Comparison of ENCODE assay signal across 2 cellular contexts in the genomic region with DNA sequence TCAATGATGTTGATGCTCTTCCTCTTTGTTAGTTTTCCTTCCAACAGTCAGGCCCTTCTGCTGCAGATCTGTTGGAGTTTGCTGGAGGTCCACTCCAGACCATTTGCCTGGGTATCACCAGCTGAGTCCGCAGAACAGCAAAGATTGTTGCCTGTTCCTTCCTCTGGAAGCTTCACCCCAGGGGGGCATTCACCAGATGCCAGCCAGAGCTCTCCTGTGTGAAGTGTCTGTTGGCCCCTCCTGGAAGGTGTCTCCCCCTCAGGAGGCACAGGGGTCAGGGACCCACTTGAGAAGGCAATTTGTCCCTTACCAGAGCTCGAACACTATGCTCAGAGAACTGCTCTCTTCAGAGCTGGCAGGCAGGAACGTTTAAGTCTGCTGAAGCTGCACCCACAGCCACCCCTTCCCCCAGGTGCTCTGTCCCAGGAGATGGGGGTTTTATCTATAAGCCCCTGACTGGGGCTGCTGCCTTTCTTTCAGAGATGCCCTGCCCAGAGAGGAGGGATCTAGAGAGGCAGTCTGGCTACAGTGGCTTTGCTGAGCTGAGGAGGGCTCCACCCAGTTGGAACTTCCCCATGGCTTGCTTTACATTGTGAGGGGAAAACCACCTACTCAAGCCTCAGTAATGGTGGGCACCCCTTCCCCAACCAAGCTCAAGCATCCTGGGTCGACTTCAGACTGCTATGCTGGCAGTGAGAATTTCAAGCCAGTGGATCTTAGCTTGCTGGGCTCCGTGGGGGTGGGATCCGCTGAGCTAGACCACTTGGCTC. TPM values are rescaled to one million over a fixed set of nuclear protein-coding genes. Genes with fewer than 3 reads are reported as not detected.
"Had no signal": no experiment of that assay in that cellular context is flagged by ENCODE, and none has a peak within 500 bp of the region (broad histone marks: within the 10 kb centered on the region; RNA-seq: fewer than 3 reads in every experiment).

No MANE protein-coding gene starts in this region.

RNA-seq across cellular contexts. Expression of gene AHR, which starts 55.4 kb away (rescaled TPM):
- polyA plus RNA-seq: K562, SK-N-SH had no signal
